In genomic region chr7:8922726-8923125, GRCh38 we compare ENCODE assay signal across 7 cellular contexts.
"Had no signal": no experiment of that assay in that cellular context is flagged by ENCODE, and none has a peak within 500 bp of the region (broad histone marks: within the 10 kb centered on the region; RNA-seq: fewer than 3 reads in every experiment).

No MANE protein-coding gene starts in this region.

- H3K27ac ChIP-seq: HL-60, KMS-11 had no signal

- H3K9ac ChIP-seq: KMS-11 had no signal

- DNase-seq: GOT3, H9, HCEC 1CT, Karpas-422, KBM-7 had no signal

- H3K4me2 ChIP-seq: KMS-11 had no signal
